In genomic region chr17:27480699-27481098, GRCh38 we compare ENCODE assay signal across 2 cellular contexts.
A peak's percentile ranks its signal among the peaks of the same experiment; 100 is the strongest.
TF ChIP-seq lines count a peak whose summit lies in the region.

No MANE protein-coding gene starts in this region.

TF ChIP-seq in WTC11, 78 proteins besides CTCF, POLR2A, EP300 and RAD21:
- TF ChIP-seq SMAD3 (CRISPR knock-in tag; IDR thresholded peaks at IDR 0.05; ENCODE audit: borderline replicate concordance): no peak
- TF ChIP-seq ZNF423 (CRISPR knock-in tag; IDR thresholded peaks at IDR 0.05): no peak
- no peak for TF ChIP-seq AR (CRISPR knock-in tag; IDR thresholded peaks at IDR 0.05)
- TF ChIP-seq JAZF1 (CRISPR knock-in tag; IDR thresholded peaks at IDR 0.05): no peak
- no peak for TF ChIP-seq ZBTB21 (CRISPR knock-in tag; IDR thresholded peaks at IDR 0.05; ENCODE audit: borderline replicate concordance)
- no peak for TF ChIP-seq FOXJ3 (CRISPR knock-in tag; IDR thresholded peaks at IDR 0.05; ENCODE audit: borderline replicate concordance)
- TF ChIP-seq NR2C2 (CRISPR knock-in tag; IDR thresholded peaks at IDR 0.05): no peak
- no peak for TF ChIP-seq PREB (CRISPR knock-in tag; IDR thresholded peaks at IDR 0.05; ENCODE audit: borderline replicate concordance)
- TF ChIP-seq SP1 (CRISPR knock-in tag; conservative IDR thresholded peaks at IDR 0.05): no peak

TF ChIP-seq in GM12878, 131 proteins besides CTCF, POLR2A, EP300 and RAD21:
- no peak for TF ChIP-seq ZNF274 (IDR thresholded peaks at IDR 0.05; ENCODE audit: insufficient read depth, insufficient read length)
- TF ChIP-seq BACH1 (IDR thresholded peaks at IDR 0.05; ENCODE audit: borderline replicate concordance): no peak
- TF ChIP-seq ATF2 (IDR thresholded peaks at IDR 0.05; ENCODE audit: low read length): no peak
- TF ChIP-seq ZNF207 (IDR thresholded peaks at IDR 0.05; ENCODE audit: borderline replicate concordance): no peak
- no peak for TF ChIP-seq BMI1 (IDR thresholded peaks at IDR 0.05; ENCODE audit: borderline replicate concordance)
- TF ChIP-seq CHD1 (IDR thresholded peaks at IDR 0.05; ENCODE audit: low read depth, low read length): no peak
- TF ChIP-seq SRF (IDR thresholded peaks at IDR 0.05; ENCODE audit: low read depth in 2 of 2, low read length in 2 of 2): no peak
- no peak for TF ChIP-seq SUPT20H (IDR thresholded peaks at IDR 0.05; ENCODE audit: borderline replicate concordance, control insufficient read depth, low read depth, low read length)
- TF ChIP-seq ZNF24 (IDR thresholded peaks at IDR 0.05): no peak
- no peak for TF ChIP-seq ZNF217 (IDR thresholded peaks at IDR 0.05)
- no peak for TF ChIP-seq ZBTB33 (IDR thresholded peaks at IDR 0.05)
- TF ChIP-seq JUNB (IDR thresholded peaks at IDR 0.05): peak; percentile 19; the same call in 1 of the 2 replicates
- TF ChIP-seq WRNIP1 (IDR thresholded peaks at IDR 0.05; ENCODE audit: borderline replicate concordance, low read depth, low read length): no peak
- TF ChIP-seq JUND (IDR thresholded peaks at IDR 0.05; ENCODE audit: low read depth, low read length): no peak
- TF ChIP-seq YY1 (IDR thresholded peaks at IDR 0.05; ENCODE audit: low read depth, low read length): no peak
- TF ChIP-seq RB1 (IDR thresholded peaks at IDR 0.05; ENCODE audit: borderline replicate concordance): no peak
- no peak for TF ChIP-seq RELA (IDR thresholded peaks at IDR 0.05; ENCODE audit: borderline replicate concordance, partially characterized antibody)
- TF ChIP-seq ZBTB4 (CRISPR knock-in tag; IDR thresholded peaks at IDR 0.05): no peak
- no peak for TF ChIP-seq SMAD5 (IDR thresholded peaks at IDR 0.05; ENCODE audit: low read depth)
- TF ChIP-seq CREB1 (IDR thresholded peaks at IDR 0.05; ENCODE audit: low read depth): 0 out of 2 replicates have a peak, but pooled peaks have one; percentile 22
- no peak for TF ChIP-seq PBX3 (IDR thresholded peaks at IDR 0.05; ENCODE audit: insufficient replicate concordance, low read depth, low read length)
- 0 out of 2 replicates have a peak, but pooled peaks have one; percentile 14 for TF ChIP-seq CREM (IDR thresholded peaks at IDR 0.05; ENCODE audit: low read depth)
- no peak for TF ChIP-seq GATAD2B (conservative IDR thresholded peaks at IDR 0.05; ENCODE audit: low read depth)
- TF ChIP-seq RUNX3 (IDR thresholded peaks at IDR 0.05; ENCODE audit: low read length): no peak
- no peak for TF ChIP-seq NR2C1 (IDR thresholded peaks at IDR 0.05)
- no peak for TF ChIP-seq TCF7 (IDR thresholded peaks at IDR 0.05; ENCODE audit: borderline replicate concordance)
- TF ChIP-seq ATF7 (IDR thresholded peaks at IDR 0.05; ENCODE audit: low read depth): no peak
- TF ChIP-seq IKZF2 (IDR thresholded peaks at IDR 0.05): peak in 1 of 2 experiments; percentile 28; a peak in 1 of 4 replicates
- TF ChIP-seq SIN3A (IDR thresholded peaks at IDR 0.05; ENCODE audit: low read depth, low read length): no peak
- TF ChIP-seq IRF3 (IDR thresholded peaks at IDR 0.05): no peak
- TF ChIP-seq EED (IDR thresholded peaks at IDR 0.05; ENCODE audit: low read depth): peak; percentile 52; the same call in 1 of the 2 replicates
